In the genomic region with DNA sequence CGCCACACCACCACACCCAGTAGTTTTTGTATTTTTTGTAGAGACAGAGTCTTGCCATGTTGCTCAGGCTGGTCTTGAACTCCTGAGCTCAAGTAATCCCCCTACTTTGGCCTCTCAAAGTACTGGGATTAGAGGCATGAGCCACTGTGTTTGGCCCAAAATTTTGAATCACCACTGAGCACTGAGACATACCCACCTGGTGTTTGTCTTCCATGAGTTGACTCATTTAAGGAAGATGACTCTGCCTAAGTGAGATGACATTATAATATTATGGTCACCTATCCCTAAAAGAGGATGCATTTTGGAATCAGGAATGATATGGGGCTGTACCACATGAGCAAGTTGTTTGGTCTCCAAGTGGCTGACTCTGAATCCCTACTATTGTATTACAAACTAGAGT, we compare ENCODE assay signal across 8 cellular contexts.
"Had no signal": no experiment of that assay in that cellular context is flagged by ENCODE, and none has a peak within 500 bp of the region (broad histone marks: within the 10 kb centered on the region; RNA-seq: fewer than 3 reads in every experiment).

No MANE protein-coding gene starts in this region.

- DNase-seq: HFFc6, IMR-90, KG1 had no signal

- H3K27ac ChIP-seq: HL-60 had no signal

- ATAC-seq: GM23338, HCT116, K562 had no signal

- H3K4me3 Mint-ChIP-seq: GM23338, HFFc6 had no signal

- H2AFZ ChIP-seq: GM23338 had no signal

- H3K4me1 Mint-ChIP-seq: GM23338 had no signal

- H3K4me1 ChIP-seq: HAP-1 had no signal

- H3K4me3 ChIP-seq: GM23338, HAP-1, K562 had no signal

- H3K9me3 Mint-ChIP-seq: HFFc6 had no signal

- H3K27ac Mint-ChIP-seq: GM23338, HFFc6 had no signal

- H3K4me2 ChIP-seq: GM23338 had no signal

- H3K9me3 ChIP-seq: HAP-1 had no signal
